In the genomic region with DNA sequence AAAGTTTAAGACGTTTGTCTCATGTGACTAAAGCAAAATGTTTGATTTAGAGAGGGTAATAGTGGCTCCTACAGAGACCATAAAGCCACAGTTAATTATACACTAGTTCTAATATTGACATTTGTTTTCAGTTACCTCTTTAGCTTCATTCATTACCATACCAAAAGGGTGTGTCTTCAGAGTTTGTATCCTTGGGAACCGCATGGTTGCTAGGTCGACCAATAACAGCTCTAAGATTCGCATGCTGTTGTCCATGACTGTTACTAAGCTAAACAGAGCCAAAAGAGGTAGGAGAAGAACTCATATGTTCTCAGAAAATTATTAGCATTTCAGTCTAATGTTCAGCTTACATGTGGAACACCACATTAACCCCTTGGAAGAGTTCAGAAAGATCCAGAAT, we compare ENCODE assay signal across 1 cellular context.
TF ChIP-seq lines count a peak whose summit lies in the region.

No MANE protein-coding gene starts in this region.

TF ChIP-seq in GM12878, 131 proteins besides CTCF, POLR2A, EP300 and RAD21 (continued from another document):
- no peak for TF ChIP-seq RUNX3 (IDR thresholded peaks at IDR 0.05; ENCODE audit: low read length)
- no peak for TF ChIP-seq RCOR1 (conservative IDR thresholded peaks at IDR 0.05; ENCODE audit: low read depth, low read length)
- TF ChIP-seq BHLHE40 (IDR thresholded peaks at IDR 0.05; ENCODE audit: borderline replicate concordance in 1 of 2, low read depth in 2 of 2, low read length in 1 of 2), result no peak
- TF ChIP-seq HDGF (IDR thresholded peaks at IDR 0.05), result no peak
- no peak for TF ChIP-seq STAT3 (IDR thresholded peaks at IDR 0.05; ENCODE audit: low read depth, low read length)
- TF ChIP-seq SIX5 (IDR thresholded peaks at IDR 0.05; ENCODE audit: low read depth, low read length, severe bottlenecking), result no peak
- TF ChIP-seq FOXM1 (IDR thresholded peaks at IDR 0.05; ENCODE audit: low read depth, low read length), result no peak
- no peak for TF ChIP-seq IKZF2 (IDR thresholded peaks at IDR 0.05)
- TF ChIP-seq DPF2 (IDR thresholded peaks at IDR 0.05), result no peak
- TF ChIP-seq SP1 (IDR thresholded peaks at IDR 0.05; ENCODE audit: low read depth, low read length), result no peak
- TF ChIP-seq, protein P1, sequence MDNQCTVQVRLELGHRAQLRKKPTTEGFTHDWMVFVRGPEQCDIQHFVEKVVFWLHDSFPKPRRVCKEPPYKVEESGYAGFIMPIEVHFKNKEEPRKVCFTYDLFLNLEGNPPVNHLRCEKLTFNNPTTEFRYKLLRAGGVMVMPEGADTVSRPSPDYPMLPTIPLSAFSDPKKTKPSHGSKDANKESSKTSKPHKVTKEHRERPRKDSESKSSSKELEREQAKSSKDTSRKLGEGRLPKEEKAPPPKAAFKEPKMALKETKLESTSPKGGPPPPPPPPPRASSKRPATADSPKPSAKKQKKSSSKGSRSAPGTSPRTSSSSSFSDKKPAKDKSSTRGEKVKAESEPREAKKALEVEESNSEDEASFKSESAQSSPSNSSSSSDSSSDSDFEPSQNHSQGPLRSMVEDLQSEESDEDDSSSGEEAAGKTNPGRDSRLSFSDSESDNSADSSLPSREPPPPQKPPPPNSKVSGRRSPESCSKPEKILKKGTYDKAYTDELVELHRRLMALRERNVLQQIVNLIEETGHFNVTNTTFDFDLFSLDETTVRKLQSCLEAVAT (IDR thresholded peaks at IDR 0.05), result no peak
- TF ChIP-seq, protein P2, sequence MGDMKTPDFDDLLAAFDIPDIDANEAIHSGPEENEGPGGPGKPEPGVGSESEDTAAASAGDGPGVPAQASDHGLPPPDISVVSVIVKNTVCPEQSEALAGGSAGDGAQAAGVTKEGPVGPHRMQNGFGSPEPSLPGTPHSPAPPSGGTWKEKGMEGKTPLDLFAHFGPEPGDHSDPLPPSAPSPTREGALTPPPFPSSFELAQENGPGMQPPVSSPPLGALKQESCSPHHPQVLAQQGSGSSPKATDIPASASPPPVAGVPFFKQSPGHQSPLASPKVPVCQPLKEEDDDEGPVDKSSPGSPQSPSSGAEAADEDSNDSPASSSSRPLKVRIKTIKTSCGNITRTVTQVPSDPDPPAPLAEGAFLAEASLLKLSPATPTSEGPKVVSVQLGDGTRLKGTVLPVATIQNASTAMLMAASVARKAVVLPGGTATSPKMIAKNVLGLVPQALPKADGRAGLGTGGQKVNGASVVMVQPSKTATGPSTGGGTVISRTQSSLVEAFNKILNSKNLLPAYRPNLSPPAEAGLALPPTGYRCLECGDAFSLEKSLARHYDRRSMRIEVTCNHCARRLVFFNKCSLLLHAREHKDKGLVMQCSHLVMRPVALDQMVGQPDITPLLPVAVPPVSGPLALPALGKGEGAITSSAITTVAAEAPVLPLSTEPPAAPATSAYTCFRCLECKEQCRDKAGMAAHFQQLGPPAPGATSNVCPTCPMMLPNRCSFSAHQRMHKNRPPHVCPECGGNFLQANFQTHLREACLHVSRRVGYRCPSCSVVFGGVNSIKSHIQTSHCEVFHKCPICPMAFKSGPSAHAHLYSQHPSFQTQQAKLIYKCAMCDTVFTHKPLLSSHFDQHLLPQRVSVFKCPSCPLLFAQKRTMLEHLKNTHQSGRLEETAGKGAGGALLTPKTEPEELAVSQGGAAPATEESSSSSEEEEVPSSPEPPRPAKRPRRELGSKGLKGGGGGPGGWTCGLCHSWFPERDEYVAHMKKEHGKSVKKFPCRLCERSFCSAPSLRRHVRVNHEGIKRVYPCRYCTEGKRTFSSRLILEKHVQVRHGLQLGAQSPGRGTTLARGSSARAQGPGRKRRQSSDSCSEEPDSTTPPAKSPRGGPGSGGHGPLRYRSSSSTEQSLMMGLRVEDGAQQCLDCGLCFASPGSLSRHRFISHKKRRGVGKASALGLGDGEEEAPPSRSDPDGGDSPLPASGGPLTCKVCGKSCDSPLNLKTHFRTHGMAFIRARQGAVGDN (IDR thresholded peaks at IDR 0.05), result no peak
- TF ChIP-seq, protein P3, sequence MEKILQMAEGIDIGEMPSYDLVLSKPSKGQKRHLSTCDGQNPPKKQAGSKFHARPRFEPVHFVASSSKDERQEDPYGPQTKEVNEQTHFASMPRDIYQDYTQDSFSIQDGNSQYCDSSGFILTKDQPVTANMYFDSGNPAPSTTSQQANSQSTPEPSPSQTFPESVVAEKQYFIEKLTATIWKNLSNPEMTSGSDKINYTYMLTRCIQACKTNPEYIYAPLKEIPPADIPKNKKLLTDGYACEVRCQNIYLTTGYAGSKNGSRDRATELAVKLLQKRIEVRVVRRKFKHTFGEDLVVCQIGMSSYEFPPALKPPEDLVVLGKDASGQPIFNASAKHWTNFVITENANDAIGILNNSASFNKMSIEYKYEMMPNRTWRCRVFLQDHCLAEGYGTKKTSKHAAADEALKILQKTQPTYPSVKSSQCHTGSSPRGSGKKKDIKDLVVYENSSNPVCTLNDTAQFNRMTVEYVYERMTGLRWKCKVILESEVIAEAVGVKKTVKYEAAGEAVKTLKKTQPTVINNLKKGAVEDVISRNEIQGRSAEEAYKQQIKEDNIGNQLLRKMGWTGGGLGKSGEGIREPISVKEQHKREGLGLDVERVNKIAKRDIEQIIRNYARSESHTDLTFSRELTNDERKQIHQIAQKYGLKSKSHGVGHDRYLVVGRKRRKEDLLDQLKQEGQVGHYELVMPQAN (conservative IDR thresholded peaks at IDR 0.05), result no peak
- TF ChIP-seq POLR2AphosphoS5 (IDR thresholded peaks at IDR 0.05; ENCODE audit: low read length), result no peak
